25 cellular contexts compared by ENCODE assay signal in genomic region chr14:55697358-55697985, GRCh38.
DNase-seq lines count a peak whose midpoint lies in the region; ATAC-seq and TF ChIP-seq lines count a peak whose summit lies in the region.
"Had no signal": no experiment of that assay in that cellular context is flagged by ENCODE, and none has a peak within 500 bp of the region (broad histone marks: within the 10 kb centered on the region; RNA-seq: fewer than 3 reads in every experiment).

No MANE protein-coding gene starts in this region.

- ATAC-seq in mucosa of descending colon (peak; percentile 80), HG02885 (IDR thresholded peaks at IDR 0.05; ENCODE audit: poor library complexity, unreplicated experiment) (no peak), GM19395 (IDR thresholded peaks at IDR 0.05; ENCODE audit: unreplicated experiment) (no peak), GM18867 (IDR thresholded peaks at IDR 0.05; ENCODE audit: unreplicated experiment) (no peak)
- ATAC-seq: sciatic nerve had no signal

- H3K36me3 ChIP-seq in duodenal mucosa (ENCODE audit: control insufficient read depth in 1 of 2, insufficient read depth in 2 of 2, low read length in 2 of 2): no peaks in the 10 kb centered on the region
- no peaks in the 10 kb centered on the region for H3K36me3 ChIP-seq in mucosa of descending colon (ENCODE audit: low read depth)
- H3K36me3 ChIP-seq: neutrophil, suprapubic skin, uterus, WERI-Rb-1 had no signal

- H3K4me3 ChIP-seq in duodenal mucosa (ENCODE audit: low read depth in 1 of 2, low read length in 2 of 2) (peak overlapping the region in 1 of 2 donors; percentile 18), mucosa of descending colon (no peak overlapping the region)
- H3K4me3 ChIP-seq: lung, suprapubic skin, uterus had no signal

- H3K9me3 ChIP-seq in duodenal mucosa (ENCODE audit: control insufficient read depth in 1 of 2, low read length in 2 of 2) (no peaks in the 10 kb centered on the region), mucosa of descending colon (no peaks in the 10 kb centered on the region)
- H3K9me3 ChIP-seq: neutrophil, SK-N-SH, suprapubic skin, uterus had no signal

- H3K27me3 ChIP-seq in duodenal mucosa (ENCODE audit: control insufficient read depth in 1 of 2, insufficient read depth in 2 of 2, low read length in 2 of 2): no peaks in the 10 kb centered on the region
- H3K27me3 ChIP-seq: neutrophil, suprapubic skin, uterus had no signal

- TF ChIP-seq CTCF in mucosa of descending colon (IDR thresholded peaks at IDR 0.05): no peak

- no peak overlapping the region for H3K9ac ChIP-seq in duodenal mucosa (ENCODE audit: low read depth in 1 of 2, low read length in 2 of 2)
- H3K9ac ChIP-seq: SK-N-SH had no signal

- H3K27ac ChIP-seq in duodenal mucosa (ENCODE audit: low read depth, low read length): peak overlapping the region; percentile 58
- H3K27ac ChIP-seq: 22Rv1, neutrophil, suprapubic skin, uterus, WERI-Rb-1 had no signal

- H3K4me1 ChIP-seq in duodenal mucosa (ENCODE audit: control insufficient read depth in 1 of 2, insufficient read depth in 2 of 2, low read length in 2 of 2): peaks cover 4 to 24% of the 10 kb centered on the region in 2 donors
- H3K4me1 ChIP-seq in mucosa of descending colon (ENCODE audit: low read depth): peaks cover 8% of the 10 kb centered on the region
- H3K4me1 ChIP-seq: suprapubic skin, uterus had no signal

- intact Hi-C loops in mucosa of descending colon (cut with DNase I, micrococcal nuclease): no loop called here

- DNase-seq in DMS53 (lab: John Stamatoyannopoulos, UW) (peak; percentile 35), DMS53 treated with DMSO at 0.1 percent for 48 hours (lab: John Stamatoyannopoulos, UW; ENCODE audit: unreplicated experiment) (no peak), mucosa of descending colon (peak in 2 of 3 donors; percentile 34 to 57), NCI-H2081 treated with DMSO at 0.1 percent for 48 hours (lab: John Stamatoyannopoulos, UW) (no peak)
- DNase-seq: activated CD4-positive, alpha-beta T cell treated with anti-CD3 and anti-CD28 coated beads, Interleukin-2, amount 10 ng/mL, durations not matched to agents 24 days and 14 days; activated naive CD4-positive, alpha-beta T cell treated with Interleukin-2 at 50 U/mL for 16 hours; cerebellar nuclear complex; H9; head of caudate nucleus; KG1; NCI-H1436 treated with DMSO at 0.1 percent for 48 hours; NCI-H2107; SK-N-SH; stimulated activated naive CD4-positive, alpha-beta T cell; uterus had no signal

Comparison
In these comparisons a context has a peak if more than half of its experiments do, and no peak if none do; other contexts are left out.
1. DNase-seq: peak in DMS53 (single experiment) and mucosa of descending colon (2 of 3); none in DMS53 treated with DMSO at 0.1 percent for 48 hours (single experiment) and NCI-H2081 treated with DMSO at 0.1 percent for 48 hours (single experiment).